Comparison of ENCODE assay signal across 17 cellular contexts in the genomic region with DNA sequence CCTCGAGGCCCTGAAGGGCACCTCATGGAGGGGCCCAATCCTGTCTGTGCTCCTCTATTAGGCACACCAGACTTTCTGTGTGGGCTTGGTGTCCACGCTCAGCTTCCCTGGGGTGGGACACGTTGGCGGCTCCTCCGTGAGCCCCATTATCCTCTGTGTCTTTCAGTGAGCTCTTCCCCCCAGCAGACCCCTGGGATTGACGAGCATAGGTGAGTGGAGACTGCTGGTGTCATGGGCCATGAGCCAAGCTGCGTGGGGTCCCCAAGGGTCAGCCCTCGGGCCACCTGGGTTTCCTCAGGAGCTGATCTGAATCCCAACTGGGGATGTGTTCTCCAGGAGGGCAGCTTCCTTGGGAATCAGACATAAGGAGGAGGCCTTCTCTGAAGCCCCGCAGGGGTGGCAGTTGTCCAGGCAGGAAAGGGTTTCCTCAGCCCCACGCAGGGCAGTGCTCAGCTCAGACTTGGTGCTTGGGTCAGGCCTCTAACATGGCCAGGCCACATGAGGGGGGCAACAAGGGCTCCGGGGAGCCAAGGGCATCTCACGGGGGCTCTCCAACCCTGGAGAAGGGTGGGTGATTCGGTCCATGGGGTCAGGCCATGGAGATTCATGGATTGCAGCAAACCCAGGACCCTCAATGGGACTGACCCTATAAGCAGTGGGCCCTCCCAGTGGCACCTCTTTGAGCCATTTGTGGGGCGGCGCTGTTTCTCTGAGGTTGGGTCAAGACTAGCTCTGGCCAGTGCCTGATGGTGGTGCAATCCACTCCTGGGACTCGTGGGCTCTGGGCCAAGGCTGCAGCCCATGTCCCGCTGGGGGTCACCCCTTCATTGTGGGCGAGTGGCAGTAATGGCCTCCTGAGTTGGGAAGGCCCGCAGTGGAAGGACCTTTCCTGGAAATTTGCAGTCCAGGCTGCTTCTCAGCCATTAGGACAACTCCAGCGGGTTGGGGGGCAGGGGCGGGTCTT.
DNase-seq lines count a peak whose midpoint lies in the region; ATAC-seq and TF ChIP-seq lines count a peak whose summit lies in the region.
"Had no signal": no experiment of that assay in that cellular context is flagged by ENCODE, and none has a peak within 500 bp of the region (broad histone marks: within the 10 kb centered on the region; RNA-seq: fewer than 3 reads in every experiment).

No MANE protein-coding gene starts in this region.

- H3K27me3 Mint-ChIP-seq in activated CD4-positive, alpha-beta T cell treated with anti-CD3 and anti-CD28 coated beads, Interleukin-2, amount 10 ng/mL, durations not matched to agents 24 days and 14 days, result no peaks in the 10 kb centered on the region
- no peaks in the 10 kb centered on the region for H3K27me3 Mint-ChIP-seq in central memory CD8-positive, alpha-beta T cell
- H3K27me3 Mint-ChIP-seq: naive thymus-derived CD8-positive, alpha-beta T cell had no signal

- no peak for TF ChIP-seq CTCF in lower leg skin (IDR thresholded peaks at IDR 0.05)
- no peak for TF ChIP-seq CTCF in suprapubic skin (IDR thresholded peaks at IDR 0.05)

- H3K9me3 Mint-ChIP-seq in activated CD4-positive, alpha-beta T cell treated with anti-CD3 and anti-CD28 coated beads, Interleukin-2, amount 10 ng/mL, durations not matched to agents 24 days and 14 days, result peaks cover 11% of the 10 kb centered on the region
- peaks cover 7% of the 10 kb centered on the region for H3K9me3 Mint-ChIP-seq in central memory CD8-positive, alpha-beta T cell

- WGBS in lower leg skin, 2 donors, result 79 to 86% methylated on average over 18 to 19 of the region's 21 CpGs
- WGBS in suprapubic skin, result 85% methylated on average over 7 of the region's 21 CpGs

- H3K9me3 ChIP-seq in suprapubic skin, result peaks cover 47% of the 10 kb centered on the region

- H3K4me3 Mint-ChIP-seq in activated CD4-positive, alpha-beta T cell treated with anti-CD3 and anti-CD28 coated beads, Interleukin-2, amount 10 ng/mL, durations not matched to agents 24 days and 14 days, result no peak overlapping the region
- H3K4me3 Mint-ChIP-seq in central memory CD8-positive, alpha-beta T cell, result no peak overlapping the region
- H3K4me3 Mint-ChIP-seq: naive thymus-derived CD8-positive, alpha-beta T cell had no signal

- TF ChIP-seq POLR2A in lower leg skin (IDR thresholded peaks at IDR 0.05), result no peak
- TF ChIP-seq POLR2A in suprapubic skin (IDR thresholded peaks at IDR 0.05), result no peak

- intact Hi-C loops in activated CD4-positive, alpha-beta T cell treated with anti-CD3 and anti-CD28 coated beads, Interleukin-2, amount 10 ng/mL, durations not matched to agents 24 days and 14 days (cut with micrococcal nuclease), result no loop called here
- intact Hi-C loops in lower leg skin (cut with DNase I; ENCODE audit: low total_unique reads), result no loop called here

- no peak overlapping the region for H3K27ac Mint-ChIP-seq in activated CD4-positive, alpha-beta T cell treated with anti-CD3 and anti-CD28 coated beads, Interleukin-2, amount 10 ng/mL, durations not matched to agents 24 days and 14 days
- H3K27ac Mint-ChIP-seq in central memory CD8-positive, alpha-beta T cell (ENCODE audit: low read depth), result no peak overlapping the region
- H3K27ac Mint-ChIP-seq: naive thymus-derived CD8-positive, alpha-beta T cell had no signal

- H3K4me1 ChIP-seq in suprapubic skin, result no peaks in the 10 kb centered on the region
- H3K4me1 ChIP-seq: tibial nerve had no signal

- DNase-seq in activated CD4-positive, alpha-beta T cell treated with anti-CD3 and anti-CD28 coated beads for 1 hour, result peak; percentile 3
- no peak for DNase-seq in activated CD4-positive, alpha-beta T cell treated with anti-CD3 and anti-CD28 coated beads, Interleukin-2, amount 10 ng/mL, durations not matched to agents 24 days and 14 days
- DNase-seq in central memory CD8-positive, alpha-beta T cell (ENCODE audit: low spot score in 2 of 2), result peak; percentile 6 to 7
- DNase-seq in lower leg skin (ENCODE audit: low spot score in 2 of 2) (peak; percentile 7 to 82), suprapubic skin (ENCODE audit: low spot score in 2 of 2) (peak; percentile 28 to 43), EL (no peak)
- DNase-seq: amygdala, COR-L47, foreskin fibroblast, NCI-H1105 treated with DMSO at 0.1 percent for 48 hours, NCI-H510A treated with DMSO at 0.1 percent for 48 hours, T1000 had no signal

- H3K4me3 ChIP-seq in lower leg skin (ENCODE audit: low read depth, poor library complexity, severe bottlenecking) (no peak overlapping the region), suprapubic skin (no peak overlapping the region)
- H3K4me3 ChIP-seq: tibial nerve had no signal

- TF ChIP-seq EP300 in suprapubic skin (IDR thresholded peaks at IDR 0.05), result no peak

- no peaks in the 10 kb centered on the region for H3K27me3 ChIP-seq in suprapubic skin
- H3K27me3 ChIP-seq: tibial nerve had no signal

- H3K4me1 Mint-ChIP-seq in activated CD4-positive, alpha-beta T cell treated with anti-CD3 and anti-CD28 coated beads, Interleukin-2, amount 10 ng/mL, durations not matched to agents 24 days and 14 days, result no peaks in the 10 kb centered on the region
- H3K4me1 Mint-ChIP-seq in central memory CD8-positive, alpha-beta T cell, result no peaks in the 10 kb centered on the region
- H3K4me1 Mint-ChIP-seq: naive thymus-derived CD8-positive, alpha-beta T cell had no signal

- ATAC-seq in central memory CD8-positive, alpha-beta T cell (replicated peaks; ENCODE audit: extremely low read depth, poor library complexity, severe bottlenecking), result no peak
- ATAC-seq in HG03135 (IDR thresholded peaks at IDR 0.05; ENCODE audit: unreplicated experiment), result no peak
- ATAC-seq in GM18511 (IDR thresholded peaks at IDR 0.05; ENCODE audit: unreplicated experiment), result no peak
- ATAC-seq: naive thymus-derived CD8-positive, alpha-beta T cell had no signal

- no peak overlapping the region for H3K27ac ChIP-seq in suprapubic skin
- H3K27ac ChIP-seq: RWPE1, tibial nerve had no signal

- no peaks in the 10 kb centered on the region for H3K36me3 ChIP-seq in suprapubic skin
- H3K36me3 ChIP-seq: tibial nerve had no signal

- H3K36me3 Mint-ChIP-seq in activated CD4-positive, alpha-beta T cell treated with anti-CD3 and anti-CD28 coated beads, Interleukin-2, amount 10 ng/mL, durations not matched to agents 24 days and 14 days (ENCODE audit: low read depth), result no peaks in the 10 kb centered on the region
- no peaks in the 10 kb centered on the region for H3K36me3 Mint-ChIP-seq in central memory CD8-positive, alpha-beta T cell (ENCODE audit: insufficient read depth)

Comparison
In these comparisons a context has a peak if more than half of its experiments do, and no peak if none do; other contexts are left out.
1. DNase-seq: peak in activated CD4-positive, alpha-beta T cell treated with anti-CD3 and anti-CD28 coated beads for 1 hour (single experiment), central memory CD8-positive, alpha-beta T cell (2 of 2), lower leg skin (2 of 2) and suprapubic skin (2 of 2); none in activated CD4-positive, alpha-beta T cell treated with anti-CD3 and anti-CD28 coated beads, Interleukin-2, amount 10 ng/mL, durations not matched to agents 24 days and 14 days (single experiment) and EL (single experiment).